ENCODE assay signal across 15 cellular contexts in the genomic region with DNA sequence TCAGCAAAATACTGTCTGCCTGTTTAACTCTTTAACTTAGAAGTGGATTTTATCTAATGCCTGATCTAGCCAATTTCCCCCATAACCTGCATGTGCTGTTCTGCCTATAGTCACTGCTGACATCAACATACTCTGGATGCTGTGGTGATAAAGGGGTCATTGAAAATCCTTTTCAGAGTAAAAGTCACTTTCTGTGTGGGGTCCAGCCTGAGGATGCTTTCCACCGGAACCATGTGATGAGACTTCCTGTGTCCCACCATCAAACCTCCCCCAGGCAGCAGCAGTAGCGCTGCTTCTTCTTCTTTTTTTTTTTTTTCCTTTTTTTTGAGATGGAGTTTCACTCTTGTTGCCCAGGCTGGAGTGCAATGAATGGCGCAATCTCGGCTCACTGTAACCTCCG.
"Had no signal": no experiment of that assay in that cellular context is flagged by ENCODE, and none has a peak within 500 bp of the region (broad histone marks: within the 10 kb centered on the region; RNA-seq: fewer than 3 reads in every experiment).

No MANE protein-coding gene starts in this region.

- H3K4me1 ChIP-seq: esophagus squamous epithelium, left ventricle myocardium inferior, spleen, tibial nerve had no signal

- H3K27ac ChIP-seq: esophagus squamous epithelium, left ventricle myocardium inferior, spleen, tibial nerve had no signal

- ATAC-seq: activated CD4-positive, alpha-beta T cell treated with anti-CD3 and anti-CD28 coated beads for 36 hours; sciatic nerve; stimulated activated naive B cell treated with anti-CD40 and anti-IgM and Interleukin-4, amounts not matched to agents 10 μg/mL and 1 μg/mL and 100 μg/mL, for 72 hours had no signal

- H3K36me3 ChIP-seq: esophagus squamous epithelium, left ventricle myocardium inferior, spleen, tibial nerve had no signal

- DNase-seq: activated CD4-positive, alpha-beta memory T cell treated with anti-CD3 and anti-CD28 coated beads, Interleukin-2, amount 10 ng/mL, durations not matched to agents 7 days and 5 days; activated CD4-positive, alpha-beta T cell treated with anti-CD3 and anti-CD28 coated beads for 36 hours; activated CD8-positive, alpha-beta memory T cell treated with anti-CD3 and anti-CD28 coated beads, Interleukin-2, amount 50 U/mL, for 48 hours; esophagus squamous epithelium; foreskin fibroblast; head of caudate nucleus; islet precursor cell; left ventricle myocardium inferior; spleen; stimulated activated CD4-positive, alpha-beta T cell treated with anti-CD3 and anti-CD28 coated beads, Interleukin-1b, Interleukin-23, amount 100 ng/mL, for 48 hours; stimulated activated naive B cell treated with anti-CD40 and anti-IgM and Interleukin-4, amounts not matched to agents 10 μg/mL and 1 μg/mL and 100 μg/mL, for 72 hours had no signal

- H3K27ac Mint-ChIP-seq: activated CD4-positive, alpha-beta memory T cell treated with anti-CD3 and anti-CD28 coated beads, Interleukin-2, amount 10 ng/mL, durations not matched to agents 7 days and 5 days; activated CD4-positive, alpha-beta T cell treated with anti-CD3 and anti-CD28 coated beads for 36 hours; memory B cell; stimulated activated naive B cell treated with anti-CD40 and anti-IgM and Interleukin-4, amounts not matched to agents 10 μg/mL and 1 μg/mL and 100 μg/mL, for 72 hours; T-helper 2 cell treated with Interferon-gamma antibody and Interleukin-4, amounts not matched to agents 5 μg/mL and 100 μg/mL, for 36 hours had no signal

- H3K9me3 Mint-ChIP-seq: activated CD4-positive, alpha-beta memory T cell treated with anti-CD3 and anti-CD28 coated beads, Interleukin-2, amount 10 ng/mL, durations not matched to agents 7 days and 5 days; T-helper 2 cell treated with Interferon-gamma antibody and Interleukin-4, amounts not matched to agents 5 μg/mL and 100 μg/mL, for 36 hours had no signal

- H3K36me3 Mint-ChIP-seq: memory B cell; stimulated activated naive B cell treated with anti-CD40 and anti-IgM and Interleukin-4, amounts not matched to agents 10 μg/mL and 1 μg/mL and 100 μg/mL, for 72 hours had no signal

- H3K27me3 ChIP-seq: esophagus squamous epithelium, spleen, tibial nerve had no signal

- H3K4me3 ChIP-seq: esophagus squamous epithelium, left ventricle myocardium inferior, spleen, tibial nerve had no signal

- H3K9me3 ChIP-seq: esophagus squamous epithelium, left ventricle myocardium inferior, spleen, tibial nerve had no signal

- H3K4me1 Mint-ChIP-seq: activated CD4-positive, alpha-beta memory T cell treated with anti-CD3 and anti-CD28 coated beads, Interleukin-2, amount 10 ng/mL, durations not matched to agents 7 days and 5 days; memory B cell; stimulated activated naive B cell treated with anti-CD40 and anti-IgM and Interleukin-4, amounts not matched to agents 10 μg/mL and 1 μg/mL and 100 μg/mL, for 72 hours had no signal

- H3K4me3 Mint-ChIP-seq: activated CD4-positive, alpha-beta memory T cell treated with anti-CD3 and anti-CD28 coated beads, Interleukin-2, amount 10 ng/mL, durations not matched to agents 7 days and 5 days; activated CD4-positive, alpha-beta T cell treated with anti-CD3 and anti-CD28 coated beads for 36 hours; memory B cell; stimulated activated naive B cell treated with anti-CD40 and anti-IgM and Interleukin-4, amounts not matched to agents 10 μg/mL and 1 μg/mL and 100 μg/mL, for 72 hours; T-helper 2 cell treated with Interferon-gamma antibody and Interleukin-4, amounts not matched to agents 5 μg/mL and 100 μg/mL, for 36 hours had no signal

- H3K27me3 Mint-ChIP-seq: activated CD4-positive, alpha-beta T cell treated with anti-CD3 and anti-CD28 coated beads for 36 hours; memory B cell; stimulated activated naive B cell treated with anti-CD40 and anti-IgM and Interleukin-4, amounts not matched to agents 10 μg/mL and 1 μg/mL and 100 μg/mL, for 72 hours had no signal
